17 cellular contexts compared by ENCODE assay signal in genomic region chrX:81489987-81490386, GRCh38.
A peak's percentile ranks its signal among the peaks of the same experiment; 100 is the strongest.
DNase-seq lines count a peak whose midpoint lies in the region; ATAC-seq, FAIRE-seq and TF ChIP-seq lines count a peak whose summit lies in the region.
"Had no signal": no experiment of that assay in that cellular context is flagged by ENCODE, and none has a peak within 500 bp of the region (broad histone marks: within the 10 kb centered on the region; RNA-seq: fewer than 3 reads in every experiment).

No MANE protein-coding gene starts in this region.

- no peak overlapping the region for H3K27ac ChIP-seq in A549
- H3K27ac ChIP-seq: coronary artery, uterus had no signal

- FAIRE-seq in A549 (lab: Jason Lieb, UNC) (no peak), TTC549 (lab: Jason Lieb, UNC) (peak; percentile 73), H54 (lab: Jason Lieb, UNC) (no peak)

- no peak for TF ChIP-seq EP300 in A549 (IDR thresholded peaks at IDR 0.05)

- H3K9me3 ChIP-seq in A549, result no peaks in the 10 kb centered on the region
- H3K9me3 ChIP-seq: uterus had no signal

- H3K4me1 ChIP-seq in A549, result no peaks in the 10 kb centered on the region
- H3K4me1 ChIP-seq: uterus had no signal

- 6% methylated on average over 1 of the region's 1 CpG for WGBS in A549 (ENCODE audit: missing lambda C conversion rate)

- ATAC-seq in A549 (no peak), HG03571 (IDR thresholded peaks at IDR 0.05; ENCODE audit: unreplicated experiment) (no peak)
- ATAC-seq: activated naive CD4-positive, alpha-beta T cell treated with anti-CD3 and anti-CD28 coated beads, Interleukin-2, amount 50 U/mL, for 72 hours; stimulated activated naive B cell treated with anti-CD40 and anti-IgM and Interleukin-4, amounts not matched to agents 10 μg/mL and 1 μg/mL and 100 μg/mL, for 72 hours had no signal

- no peak overlapping the region for H3K4me3 ChIP-seq in A549
- H3K4me3 ChIP-seq: coronary artery, uterus had no signal

- H3K4me2 ChIP-seq in A549, result no peak overlapping the region

- CTCF ChIA-PET in A549 (lab: Yijun Ruan, JAX), result interaction anchor here (0.7 kb wide), 2 partner anchors 468 to 1929 kb away, joined by 3 read pairs; no protein-coding TSS in a partner anchor

- DNase-seq in A549 (ENCODE audit: low read depth in 1 of 2, low spot score in 1 of 2) (no peak), Kasumi-1 (lab: John Stamatoyannopoulos, UW) (peak; percentile 1 to 14), inferior parietal cortex (ENCODE audit: extremely low spot score) (peak; percentile 15), H54 (ENCODE audit: insufficient read length, low spot score) (no peak), OCI-M2 (lab: John Stamatoyannopoulos, UW; ENCODE audit: unreplicated experiment) (no peak)
- DNase-seq in activated CD8-positive, alpha-beta memory T cell treated with anti-CD3 and anti-CD28 coated beads for 24 hours, result no peak
- DNase-seq: AML-193; DND-41; MV-4-11; SHP77; stimulated activated CD4-positive, alpha-beta T cell treated with anti-CD3 and anti-CD28 coated beads, Interleukin-4, amount 100 ng/mL, for 4 hours; stimulated activated naive B cell treated with anti-CD40 and anti-IgM and Interleukin-4, amounts not matched to agents 10 μg/mL and 1 μg/mL and 100 μg/mL, for 72 hours; uterus had no signal

- peak; percentile 24 to 25; a peak in 3 of 5 replicates for TF ChIP-seq RAD21 in A549 (conservative IDR thresholded peaks at IDR 0.05 in 1 of 2, IDR thresholded peaks at IDR 0.05 in 1 of 2)

- POLR2A ChIA-PET in A549 (lab: Yijun Ruan, JAX), result no interaction called here

- no peak for TF ChIP-seq POLR2A in A549 (IDR thresholded peaks at IDR 0.05; ENCODE audit: low read length)
- no peak for TF ChIP-seq POLR2A in H54 (IDR thresholded peaks at IDR 0.05; ENCODE audit: low read depth, low read length)

- TF ChIP-seq CTCF in A549 (IDR thresholded peaks at IDR 0.05), result peak; percentile 13; the same call in 1 of the 3 replicates

TF ChIP-seq in A549, 52 proteins besides CTCF, POLR2A, EP300 and RAD21:
- 0 out of 3 replicates have a peak, but pooled peaks have one; percentile 10 for TF ChIP-seq SMC3 (IDR thresholded peaks at IDR 0.05)
- TF ChIP-seq CBX8 (IDR thresholded peaks at IDR 0.05), result no peak

Comparison
In these comparisons a context has a peak if more than half of its experiments do, and no peak if none do; other contexts are left out.
1. DNase-seq: peak in Kasumi-1 (2 of 2) and inferior parietal cortex (single experiment); none in A549 (0 of 2), H54 (single experiment), OCI-M2 (single experiment) and activated CD8-positive, alpha-beta memory T cell treated with anti-CD3 and anti-CD28 coated beads for 24 hours (single experiment).